Comparison of ENCODE assay signal across 27 cellular contexts in genomic region chr19:18140473-18140872, GRCh38. TPM values are rescaled to one million over a fixed set of nuclear protein-coding genes. Genes with fewer than 3 reads are reported as not detected.
"Had no signal": no experiment of that assay in that cellular context is flagged by ENCODE, and none has a peak within 500 bp of the region (broad histone marks: within the 10 kb centered on the region; RNA-seq: fewer than 3 reads in every experiment).

No MANE protein-coding gene starts in this region.

- H3K27ac ChIP-seq: colonic mucosa, epithelial cell of prostate, esophagus squamous epithelium, gastrocnemius medialis, heart left ventricle, hepatocyte, left lung, lower lobe of right lung had no signal

- H3K27me3 ChIP-seq: colonic mucosa, esophagus squamous epithelium, gastrocnemius medialis, heart left ventricle, hepatocyte, left lung had no signal

- H3K36me3 ChIP-seq: gastrocnemius medialis had no signal

- H3K4me3 Mint-ChIP-seq: dendritic cell treated with granulocyte-macrophage colony-stimulating factor and Interleukin-4, amounts not matched to agents 40 ng/mL and 50 ng/mL, for 4 days; effector memory CD8-positive, alpha-beta T cell; endodermal cell; mesothelial cell of epicardium; naive B cell had no signal

- H3K27ac Mint-ChIP-seq: dendritic cell treated with granulocyte-macrophage colony-stimulating factor and Interleukin-4, amounts not matched to agents 40 ng/mL and 50 ng/mL, for 4 days; effector memory CD8-positive, alpha-beta T cell; endodermal cell; mesothelial cell of epicardium; naive B cell had no signal

- H3K4me2 ChIP-seq: hepatocyte had no signal

- H3K9me3 Mint-ChIP-seq: dendritic cell treated with granulocyte-macrophage colony-stimulating factor and Interleukin-4, amounts not matched to agents 40 ng/mL and 50 ng/mL, for 4 days; effector memory CD8-positive, alpha-beta T cell; endodermal cell had no signal

- H3K4me1 Mint-ChIP-seq: endodermal cell, mesothelial cell of epicardium had no signal

- H3K9me3 ChIP-seq: colonic mucosa, esophagus squamous epithelium, gastrocnemius medialis, heart left ventricle, left lung, lower lobe of right lung, mucosa of descending colon had no signal

- DNase-seq: colonic mucosa; cortex of kidney; effector CD8-positive, alpha-beta T cell; effector memory CD8-positive, alpha-beta T cell; endodermal cell; erythroblast; esophagus squamous epithelium; foreskin melanocyte; gastrocnemius medialis; heart left ventricle; left cardiac atrium; left lung; left ventricle myocardium superior; lower lobe of right lung; mesenchymal stem cell; mucosa of descending colon; naive B cell had no signal

- H3K79me2 ChIP-seq: hepatocyte had no signal

- H3K4me3 ChIP-seq: colonic mucosa, esophagus squamous epithelium, gastrocnemius medialis, heart left ventricle, hepatocyte, left lung, lower lobe of right lung, mucosa of descending colon had no signal

- H3K27me3 Mint-ChIP-seq: dendritic cell treated with granulocyte-macrophage colony-stimulating factor and Interleukin-4, amounts not matched to agents 40 ng/mL and 50 ng/mL, for 4 days; effector memory CD8-positive, alpha-beta T cell; naive B cell had no signal

- FAIRE-seq: endometrium, islet of Langerhans, keratinocyte had no signal

- H2AFZ ChIP-seq: hepatocyte had no signal

- H3K4me1 ChIP-seq: colonic mucosa, esophagus squamous epithelium, gastrocnemius medialis, heart left ventricle, lower lobe of right lung had no signal

- ATAC-seq: effector memory CD8-positive, alpha-beta T cell; esophagus mucosa; gastrocnemius medialis; heart left ventricle; left cardiac atrium; left lung; left ventricle myocardium superior; lower lobe of right lung; mucosa of descending colon had no signal

RNA-seq across cellular contexts. Expression of gene IL12RB1, which starts 53.7 kb away (rescaled TPM):
- total RNA-seq: endodermal cell, hepatocyte, kidney epithelial cell, mesothelial cell of epicardium, myocyte had no signal
- polyA plus RNA-seq: hepatocyte had no signal
